Comparison of ENCODE assay signal across 23 cellular contexts in the genomic region with DNA sequence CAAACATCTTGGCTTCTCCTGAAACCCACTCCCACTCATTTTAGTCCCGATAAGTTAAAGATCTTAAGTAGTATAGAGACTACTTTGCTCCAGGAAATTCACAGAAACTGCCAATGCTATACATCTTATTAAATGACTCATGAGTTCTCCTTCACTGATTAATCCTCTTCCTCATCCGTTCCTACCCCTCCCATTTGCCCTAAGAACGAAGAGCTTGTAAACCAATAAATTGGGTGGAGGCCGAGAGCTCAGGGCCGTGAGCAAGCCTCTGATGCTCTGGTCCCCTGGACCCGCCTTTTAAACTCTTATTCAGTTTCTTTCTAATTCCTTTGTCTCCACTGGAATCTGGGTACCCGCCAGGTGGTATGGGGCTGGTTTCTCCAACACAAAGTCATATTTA.
A peak's percentile ranks its signal among the peaks of the same experiment; 100 is the strongest.
DNase-seq lines count a peak whose midpoint lies in the region; ATAC-seq and TF ChIP-seq lines count a peak whose summit lies in the region.
"Had no signal": no experiment of that assay in that cellular context is flagged by ENCODE, and none has a peak within 500 bp of the region (broad histone marks: within the 10 kb centered on the region; RNA-seq: fewer than 3 reads in every experiment).

No MANE protein-coding gene starts in this region.

- peak overlapping the region; percentile 51 for H3K27ac ChIP-seq in RWPE2 (ENCODE audit: poor library complexity, severe bottlenecking)
- H3K27ac ChIP-seq in epithelial cell of prostate = peak overlapping the region; percentile 59
- H3K27ac ChIP-seq: thoracic aorta had no signal

- H3K36me3 Mint-ChIP-seq in HFFc6 (ENCODE audit: low read depth) (peaks cover 10% of the 10 kb centered on the region), T-cell (peaks cover 21% of the 10 kb centered on the region)

- H3K27ac Mint-ChIP-seq in HFFc6 = no peak overlapping the region
- no peak overlapping the region for H3K27ac Mint-ChIP-seq in T-cell
- H3K27ac Mint-ChIP-seq: CD4-positive, CD25-positive, alpha-beta regulatory T cell; endodermal cell; naive B cell; stimulated activated memory B cell treated with anti-CD40 and anti-IgM and Interleukin-4, amounts not matched to agents 10 μg/mL and 1 μg/mL and 100 μg/mL, for 72 hours had no signal

- H3K27me3 Mint-ChIP-seq in HFFc6 (ENCODE audit: insufficient read depth) (no peaks in the 10 kb centered on the region), T-cell (no peaks in the 10 kb centered on the region)
- H3K27me3 Mint-ChIP-seq: CD4-positive, CD25-positive, alpha-beta regulatory T cell; naive B cell; stimulated activated memory B cell treated with anti-CD40 and anti-IgM and Interleukin-4, amounts not matched to agents 10 μg/mL and 1 μg/mL and 100 μg/mL, for 72 hours had no signal

- peaks cover 10% of the 10 kb centered on the region for H3K4me1 ChIP-seq in RWPE2 (ENCODE audit: insufficient read depth, poor library complexity, severe bottlenecking)

- H3K36me3 ChIP-seq in RWPE2 (ENCODE audit: low read depth) = no peaks in the 10 kb centered on the region
- H3K36me3 ChIP-seq: thoracic aorta had no signal

- CTCF ChIA-PET in T-cell (lab: Charles Lee) = no interaction called here

- H3K4me1 Mint-ChIP-seq in HFFc6 (ENCODE audit: low read depth) (peaks cover 14% of the 10 kb centered on the region), T-cell (no peaks in the 10 kb centered on the region)
- H3K4me1 Mint-ChIP-seq: endodermal cell had no signal

- DNase-seq in HFFc6 (peak; percentile 15), RWPE2 (ENCODE audit: low spot score) (no peak), epithelial cell of prostate (ENCODE audit: low read depth, low spot score) (peak; percentile 66), retinal pigment epithelial cell (ENCODE audit: low read depth) (peak; percentile 49), T-cell (no peak), DMS153 (lab: John Stamatoyannopoulos, UW) (no peak), mucosa of gallbladder (ENCODE audit: low spot score) (no peak)
- DNase-seq: activated CD4-positive, alpha-beta T cell treated with anti-CD3 and anti-CD28 coated beads for 4 hours; activated T-cell treated with anti-CD3 and anti-CD28 coated beads, Interleukin-2, amount 50 U/mL, for 4 hours; CD4-positive, CD25-positive, alpha-beta regulatory T cell; endodermal cell; HCEC 1CT; left cardiac atrium; mesendoderm; naive B cell; NCI-H2029 treated with DMSO at 0.1 percent for 48 hours; nucleus accumbens; OCI-M1; SHP77 treated with DMSO at 0.1 percent for 48 hours; stimulated activated CD4-positive, alpha-beta T cell treated with anti-CD3 and anti-CD28 coated beads, Interleukin-2, amount 100 ng/mL, for 48 hours had no signal

- H3K4me3 ChIP-seq in RWPE2 (ENCODE audit: severe bottlenecking) = no peak overlapping the region
- no peak overlapping the region for H3K4me3 ChIP-seq in retinal pigment epithelial cell (ENCODE audit: low read length)
- H3K4me3 ChIP-seq: smooth muscle cell, thoracic aorta had no signal

- peak; percentile 84 for ATAC-seq in RWPE2 (ENCODE audit: low read depth)
- ATAC-seq in T-cell (replicated peaks in 1 of 4) = no peak
- ATAC-seq: activated T-cell treated with anti-CD3 and anti-CD28 coated beads, Interleukin-2, amount 50 U/mL, for 4 hours; left cardiac atrium; stimulated activated memory B cell treated with anti-CD40 and anti-IgM and Interleukin-4, amounts not matched to agents 10 μg/mL and 1 μg/mL and 100 μg/mL, for 72 hours had no signal

- H3K27me3 ChIP-seq in RWPE2 (ENCODE audit: insufficient read depth, poor library complexity, severe bottlenecking) = no peaks in the 10 kb centered on the region

- no peak overlapping the region for H3K4me3 Mint-ChIP-seq in HFFc6
- no peak overlapping the region for H3K4me3 Mint-ChIP-seq in T-cell
- H3K4me3 Mint-ChIP-seq: activated T-cell treated with anti-CD3 and anti-CD28 coated beads, Interleukin-2, amount 50 U/mL, for 4 hours; CD4-positive, CD25-positive, alpha-beta regulatory T cell; endodermal cell; naive B cell; stimulated activated memory B cell treated with anti-CD40 and anti-IgM and Interleukin-4, amounts not matched to agents 10 μg/mL and 1 μg/mL and 100 μg/mL, for 72 hours had no signal

- TF ChIP-seq CTCF in HFFc6 (IDR thresholded peaks at IDR 0.05) (no peak), RWPE2 (IDR thresholded peaks at IDR 0.05; ENCODE audit: poor library complexity, severe bottlenecking) (no peak), retinal pigment epithelial cell (conservative IDR thresholded peaks at IDR 0.05; ENCODE audit: low read depth, low read length) (no peak)

- POLR2A ChIA-PET in T-cell (lab: Charles Lee) = no interaction called here

- H3K9me3 Mint-ChIP-seq in HFFc6 (peaks cover 9% of the 10 kb centered on the region), T-cell (peaks cover 8 to 18% (median 12%) of the 10 kb centered on the region in 3 donors)

- H3K9me3 ChIP-seq in RWPE2 (ENCODE audit: severe bottlenecking) = peaks cover 7% of the 10 kb centered on the region

Comparison
In these comparisons a context has a peak if more than half of its experiments do, and no peak if none do; other contexts are left out.
1. DNase-seq: peak in HFFc6 (single experiment), epithelial cell of prostate (single experiment) and retinal pigment epithelial cell (single experiment); none in RWPE2 (single experiment), T-cell (0 of 34), DMS153 (single experiment) and mucosa of gallbladder (single experiment).